ENCODE assay signal across 20 cellular contexts in the genomic region with DNA sequence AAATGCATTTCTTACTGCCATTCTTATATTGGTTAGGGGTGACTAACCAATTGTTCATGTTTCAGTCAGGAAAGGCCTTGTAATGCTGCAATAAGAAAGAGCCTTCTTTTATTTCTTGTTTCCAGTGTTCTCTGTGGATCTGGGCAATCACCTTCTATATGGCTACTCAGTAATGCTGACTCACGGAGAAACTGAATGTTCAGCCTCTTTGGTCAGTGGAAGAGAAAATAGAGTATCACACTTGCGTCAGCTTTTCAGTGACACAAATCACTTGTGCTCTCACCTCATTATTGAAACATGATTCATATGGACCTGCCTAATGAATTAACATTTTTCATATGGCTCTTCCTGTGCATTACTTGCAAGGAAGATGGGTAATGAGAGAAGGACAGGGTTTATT.
"Had no signal": no experiment of that assay in that cellular context is flagged by ENCODE, and none has a peak within 500 bp of the region (broad histone marks: within the 10 kb centered on the region; RNA-seq: fewer than 3 reads in every experiment).

No MANE protein-coding gene starts in this region.

- H3K4me3 ChIP-seq: cardiac muscle cell, dorsolateral prefrontal cortex, gastrocnemius medialis, left ventricle myocardium inferior, ovary, psoas muscle, tibial artery had no signal

- ATAC-seq: activated CD8-positive, alpha-beta T cell treated with anti-CD3 and anti-CD28 coated beads for 36 hours; activated T-helper 17 cell treated with anti-CD3 and anti-CD28 coated beads, Interleukin-2, amount 50 U/mL, for 72 hours; gastrocnemius medialis; naive thymus-derived CD8-positive, alpha-beta T cell; psoas muscle; right cardiac atrium; stimulated activated naive CD8-positive, alpha-beta T cell treated with anti-CD3 and anti-CD28 coated beads, Interleukin-15, Interleukin-2, amounts not matched to agents 100 U/mL and 50 U/mL, for 24 hours; T-cell had no signal

- DNase-seq: activated CD4-positive, alpha-beta T cell treated with anti-CD3 and anti-CD28 coated beads, Interleukin-2, amount 10 ng/mL, durations not matched to agents 24 days and 14 days; activated CD8-positive, alpha-beta T cell treated with anti-CD3 and anti-CD28 coated beads for 36 hours; activated naive CD4-positive, alpha-beta T cell treated with Interleukin-2 at 50 U/mL for 16 hours; activated T-cell treated with anti-CD3 and anti-CD28 coated beads, Interleukin-2, amount 50 U/mL, for 1 hour; anterior cingulate cortex; dorsolateral prefrontal cortex; gastrocnemius medialis; head of caudate nucleus; left ventricle myocardium inferior; mesendoderm; naive thymus-derived CD8-positive, alpha-beta T cell; ovary; psoas muscle; right cardiac atrium; stimulated activated naive CD8-positive, alpha-beta T cell treated with anti-CD3 and anti-CD28 coated beads, Interleukin-15, Interleukin-2, amounts not matched to agents 100 U/mL and 50 U/mL, for 24 hours; substantia nigra; T-cell; tibial artery had no signal

- H3K27ac ChIP-seq: cardiac muscle cell, dorsolateral prefrontal cortex, gastrocnemius medialis, left ventricle myocardium inferior, ovary, psoas muscle, tibial artery had no signal

- H3K4me1 ChIP-seq: gastrocnemius medialis, left ventricle myocardium inferior, psoas muscle, tibial artery had no signal

- H3K27me3 ChIP-seq: cardiac muscle cell, dorsolateral prefrontal cortex, gastrocnemius medialis, ovary, tibial artery had no signal

- H3K36me3 ChIP-seq: cardiac muscle cell, gastrocnemius medialis, left ventricle myocardium inferior, ovary, tibial artery had no signal

- H3K9me3 ChIP-seq: gastrocnemius medialis, ovary, psoas muscle, tibial artery had no signal
